6 cellular contexts compared by ENCODE assay signal in the genomic region with DNA sequence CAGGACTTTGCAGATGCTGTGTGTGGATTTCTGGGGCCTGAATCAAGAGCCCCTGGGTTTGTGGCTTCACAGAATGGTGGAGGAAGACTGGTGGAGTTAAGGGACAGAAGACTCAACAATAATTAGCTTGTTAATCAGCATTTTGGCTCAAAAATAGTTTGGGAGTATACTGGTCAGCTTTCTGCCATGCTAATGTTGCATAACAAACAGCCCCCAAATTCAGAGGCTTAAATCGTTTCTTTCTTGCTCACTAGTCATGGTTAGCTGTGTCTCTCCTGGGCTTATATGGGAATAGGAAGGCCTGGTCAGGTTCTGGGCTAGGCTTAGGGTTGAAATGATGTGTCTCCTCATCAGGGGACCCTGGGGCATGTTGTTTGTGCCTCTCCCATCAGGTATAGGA.
"Had no signal": no experiment of that assay in that cellular context is flagged by ENCODE, and none has a peak within 500 bp of the region (broad histone marks: within the 10 kb centered on the region; RNA-seq: fewer than 3 reads in every experiment).

No MANE protein-coding gene starts in this region.

- H3K9ac ChIP-seq: KMS-11 had no signal

- DNase-seq: IMR-90, KBM-7, KG1 had no signal

- FAIRE-seq: HTR-8/SVneo had no signal

- H3K4me2 ChIP-seq: KMS-11 had no signal

- H3K27ac ChIP-seq: HL-60, KMS-11 had no signal
